In genomic region chr19:49528211-49528771, GRCh38 we compare ENCODE assay signal across 9 cellular contexts. TPM values are rescaled to one million over a fixed set of nuclear protein-coding genes. Genes with fewer than 3 reads are reported as not detected.
DNase-seq lines count a peak whose midpoint lies in the region; ATAC-seq and TF ChIP-seq lines count a peak whose summit lies in the region.
"Had no signal": no experiment of that assay in that cellular context is flagged by ENCODE, and none has a peak within 500 bp of the region (broad histone marks: within the 10 kb centered on the region; RNA-seq: fewer than 3 reads in every experiment).

No MANE protein-coding gene starts in this region.

- TF ChIP-seq POLR2A in gastroesophageal sphincter (IDR thresholded peaks at IDR 0.05) (no peak), prostate gland (IDR thresholded peaks at IDR 0.05) (no peak)

- H3K36me3 Mint-ChIP-seq in T-helper 17 cell (ENCODE audit: low read depth): peaks cover 2% of the 10 kb centered on the region

- DNase-seq in Daoy (ENCODE audit: low read depth): peak; percentile 83
- no peak for DNase-seq in T-helper 17 cell
- no peak for DNase-seq in prostate gland (ENCODE audit: low spot score)
- no peak for DNase-seq in HuH-7 (ENCODE audit: low spot score)
- no peak for DNase-seq in NCI-H2029 (lab: John Stamatoyannopoulos, UW)
- DNase-seq in C1 segment of cervical spinal cord (lab: John Stamatoyannopoulos, UW): no peak
- DNase-seq: NCI-H345 had no signal

- TF ChIP-seq EP300 in gastroesophageal sphincter (IDR thresholded peaks at IDR 0.05): no peak

- no peak for TF ChIP-seq CTCF in gastroesophageal sphincter (IDR thresholded peaks at IDR 0.05)
- TF ChIP-seq CTCF in prostate gland (IDR thresholded peaks at IDR 0.05): no peak

- H3K4me3 ChIP-seq in gastroesophageal sphincter: peak overlapping the region; percentile 18 to 48
- peak overlapping the region; percentile 18 to 29 for H3K4me3 ChIP-seq in prostate gland

- H3K27ac Mint-ChIP-seq in T-helper 17 cell: no peak overlapping the region

- H3K4me1 ChIP-seq in gastroesophageal sphincter (peaks cover 0 to 22% (median 6%) of the 10 kb centered on the region in 3 donors), prostate gland (replicated peaks) (no peaks in the 10 kb centered on the region)

- H3K4me1 Mint-ChIP-seq in T-helper 17 cell: peaks cover 27% of the 10 kb centered on the region

- ATAC-seq in T-helper 17 cell (no peak), gastroesophageal sphincter (peak; percentile 3), HG03457 (IDR thresholded peaks at IDR 0.05; ENCODE audit: unreplicated experiment) (no peak)

- H3K36me3 ChIP-seq in gastroesophageal sphincter (peaks cover 0 to 27% of the 10 kb centered on the region in 2 donors), prostate gland (no peaks in the 10 kb centered on the region)

- intact Hi-C loops in prostate gland (cut with DNase I): no loop called here

- H3K9me3 ChIP-seq in T-helper 17 cell (ENCODE audit: control insufficient read depth, low read length, poor library complexity, severe bottlenecking) (no peaks in the 10 kb centered on the region), gastroesophageal sphincter (no peaks in the 10 kb centered on the region), prostate gland (no peaks in the 10 kb centered on the region)

- H3K27me3 ChIP-seq in gastroesophageal sphincter (no peaks in the 10 kb centered on the region), prostate gland (replicated peaks; ENCODE audit: insufficient read depth) (no peaks in the 10 kb centered on the region)

- 43 to 66% methylated on average over 8 to 12 of the region's 25 CpGs for WGBS in gastroesophageal sphincter (ENCODE audit: low coverage in 1 of 2), 2 donors
- WGBS in prostate gland: 63% methylated on average over 24 of the region's 25 CpGs

- H3K27ac ChIP-seq in gastroesophageal sphincter (peak overlapping the region in 3 of 4 donors; percentile 63 to 72 (median 68)), prostate gland (no peak overlapping the region)

- H3K4me3 Mint-ChIP-seq in T-helper 17 cell: peak overlapping the region; percentile 88

- H3K27me3 Mint-ChIP-seq in T-helper 17 cell: no peaks in the 10 kb centered on the region

RNA-seq across cellular contexts. Expression of gene RCN3, which starts 0.5 kb away (rescaled TPM):
- total RNA-seq in Daoy (2014; rRNA removed; shearing (Covaris generic)): 178 and 202 TPM in 2 replicates
- total RNA-seq in T-helper 17 cell (1 to 10 TPM in 1 of 2 donors, under 1 TPM in 1; 0.97 to 1.3 TPM), gastroesophageal sphincter (10 to 100 TPM in 3 of 4 donors, 1 to 10 TPM in 1; 8.2 to 21.0 (median 12.0) TPM), prostate gland (10 to 100 TPM in 1 of 2 donors, 1 to 10 TPM in 1; 2.5 to 14.5 TPM)

RNA-seq across cellular contexts. Expression of gene FCGRT, which starts 15.8 kb away (rescaled TPM):
- total RNA-seq in Daoy (2014; rRNA removed; shearing (Covaris generic)): 3.5 and 3.7 TPM in 2 replicates
- total RNA-seq in T-helper 17 cell (10 to 100 TPM; 18.7 to 24.6 TPM), gastroesophageal sphincter (100 to 1,000 TPM in 3 of 4 donors, 10 to 100 TPM in 1; 78.6 to 255 (median 158) TPM), prostate gland (100 to 1,000 TPM; 140 to 153 TPM)

RNA-seq across cellular contexts. Expression of gene RPS11, which starts 32.1 kb away (rescaled TPM):
- total RNA-seq in Daoy (2014; rRNA removed; shearing (Covaris generic)): 3,589 and 4,520 TPM in 2 replicates
- 1,000 to 10,000 TPM; 2,538 to 2,634 TPM for total RNA-seq in T-helper 17 cell
- 1,000 to 10,000 TPM; 2,443 to 5,156 (median 3,385) TPM for total RNA-seq in gastroesophageal sphincter
- total RNA-seq in prostate gland: 1,000 to 10,000 TPM; 4,118 to 4,499 TPM

RNA-seq across cellular contexts. Expression of gene RPL13A, which starts 40.9 kb away (rescaled TPM):
- 2,661 and 3,645 TPM in 2 replicates for total RNA-seq in Daoy (2014; rRNA removed; shearing (Covaris generic))
- total RNA-seq in T-helper 17 cell (1,000 to 10,000 TPM; 5,253 to 5,291 TPM), gastroesophageal sphincter (1,000 to 10,000 TPM; 1,269 to 3,399 (median 2,205) TPM), prostate gland (1,000 to 10,000 TPM; 2,414 to 3,956 TPM)

RNA-seq across cellular contexts. Expression of gene NOSIP, which starts 52.1 kb away (rescaled TPM):
- total RNA-seq in Daoy (2014; rRNA removed; shearing (Covaris generic)): 182 and 246 TPM in 2 replicates
- total RNA-seq in T-helper 17 cell (100 to 1,000 TPM; 161 to 195 TPM), gastroesophageal sphincter (10 to 100 TPM; 45.5 to 59.6 (median 51.8) TPM), prostate gland (10 to 100 TPM; 62.9 to 91.7 TPM)

Comparison
In these comparisons a context has a peak if more than half of its experiments do, and no peak if none do; other contexts are left out.
1. H3K27ac ChIP-seq: peak in gastroesophageal sphincter (3 of 4); none in prostate gland (0 of 2).